12 cellular contexts compared by ENCODE assay signal in genomic region chr10:116113721-116114501, GRCh38.
A peak's percentile ranks its signal among the peaks of the same experiment; 100 is the strongest.
DNase-seq lines count a peak whose midpoint lies in the region; ATAC-seq and TF ChIP-seq lines count a peak whose summit lies in the region.
"Had no signal": no experiment of that assay in that cellular context is flagged by ENCODE, and none has a peak within 500 bp of the region (broad histone marks: within the 10 kb centered on the region; RNA-seq: fewer than 3 reads in every experiment).

No MANE protein-coding gene starts in this region.

- peaks cover 32% of the 10 kb centered on the region for H3K4me1 Mint-ChIP-seq in HFFc6 (ENCODE audit: low read depth)
- no peaks in the 10 kb centered on the region for H3K4me1 Mint-ChIP-seq in activated CD8-positive, alpha-beta T cell treated with anti-CD3 and anti-CD28 coated beads for 36 hours (ENCODE audit: low read depth)
- H3K4me1 Mint-ChIP-seq: natural killer cell had no signal

- CTCF ChIA-PET in activated CD8-positive, alpha-beta T cell treated with anti-CD3 and anti-CD28 coated beads for 36 hours (lab: Charles Lee), result no interaction called here

- POLR2A ChIA-PET in activated CD8-positive, alpha-beta T cell treated with anti-CD3 and anti-CD28 coated beads for 36 hours (lab: Charles Lee), result no interaction called here

- ATAC-seq in activated CD8-positive, alpha-beta T cell treated with anti-CD3 and anti-CD28 coated beads for 36 hours, result no peak
- ATAC-seq: activated T-cell treated with anti-CD3 and anti-CD28 coated beads, Interleukin-2, amount 50 U/mL, for 4 hours had no signal

- peaks cover 2% of the 10 kb centered on the region for H3K27me3 Mint-ChIP-seq in HFFc6 (ENCODE audit: insufficient read depth)
- no peaks in the 10 kb centered on the region for H3K27me3 Mint-ChIP-seq in activated CD8-positive, alpha-beta T cell treated with anti-CD3 and anti-CD28 coated beads for 36 hours

- intact Hi-C loops in activated CD8-positive, alpha-beta T cell treated with anti-CD3 and anti-CD28 coated beads for 36 hours (cut with micrococcal nuclease), result no loop called here

- H3K27ac Mint-ChIP-seq in HFFc6, result peak overlapping the region; percentile 91
- no peak overlapping the region for H3K27ac Mint-ChIP-seq in activated CD8-positive, alpha-beta T cell treated with anti-CD3 and anti-CD28 coated beads for 36 hours
- H3K27ac Mint-ChIP-seq: natural killer cell had no signal

- peak; percentile 92 for DNase-seq in A172 (ENCODE audit: low spot score)
- peak; percentile 92 for DNase-seq in HFFc6
- peak; percentile 80 for DNase-seq in astrocyte of the hippocampus (ENCODE audit: low read depth, low spot score)
- peak; percentile 80 for DNase-seq in mesenteric fat pad (ENCODE audit: low spot score)
- no peak for DNase-seq in KBM-7
- no peak for DNase-seq in activated CD4-positive, alpha-beta T cell treated with anti-CD3 and anti-CD28 coated beads, Interleukin-2, amount 50 U/mL, for 48 hours
- no peak for DNase-seq in activated CD4-positive, alpha-beta T cell treated with anti-CD3 and anti-CD28 coated beads for 48 hours
- no peak for DNase-seq in activated CD8-positive, alpha-beta T cell treated with anti-CD3 and anti-CD28 coated beads for 36 hours
- DNase-seq: activated CD4-positive, alpha-beta T cell treated with anti-CD3 and anti-CD28 coated beads for 1 hour; activated T-cell treated with anti-CD3 and anti-CD28 coated beads, Interleukin-2, amount 50 U/mL, for 4 hours; natural killer cell; NCI-H2171 treated with DMSO at 0.1 percent for 48 hours had no signal

- TF ChIP-seq CTCF in HFFc6 (IDR thresholded peaks at IDR 0.05), result no peak
- TF ChIP-seq CTCF in activated CD8-positive, alpha-beta T cell treated with anti-CD3 and anti-CD28 coated beads for 36 hours (IDR thresholded peaks at IDR 0.05), result no peak

- H3K36me3 Mint-ChIP-seq in HFFc6 (ENCODE audit: low read depth), result no peaks in the 10 kb centered on the region
- H3K36me3 Mint-ChIP-seq in activated CD8-positive, alpha-beta T cell treated with anti-CD3 and anti-CD28 coated beads for 36 hours (ENCODE audit: low read depth), result no peaks in the 10 kb centered on the region
- H3K36me3 Mint-ChIP-seq: natural killer cell had no signal

- in situ Hi-C loops in KBM-7 (cut with MboI; ENCODE audit: low pct_unique_long_range_greater_than_20kb, low sequenced_read_pairs), result no loop called here

- peak overlapping the region; percentile 72 for H3K4me3 Mint-ChIP-seq in HFFc6
- H3K4me3 Mint-ChIP-seq in activated CD8-positive, alpha-beta T cell treated with anti-CD3 and anti-CD28 coated beads for 36 hours, result no peak overlapping the region
- H3K4me3 Mint-ChIP-seq: activated T-cell treated with anti-CD3 and anti-CD28 coated beads, Interleukin-2, amount 50 U/mL, for 4 hours; natural killer cell had no signal

- no peaks in the 10 kb centered on the region for H3K9me3 Mint-ChIP-seq in HFFc6
- H3K9me3 Mint-ChIP-seq in activated CD8-positive, alpha-beta T cell treated with anti-CD3 and anti-CD28 coated beads for 36 hours, result no peaks in the 10 kb centered on the region
- H3K9me3 Mint-ChIP-seq: activated T-cell treated with anti-CD3 and anti-CD28 coated beads, Interleukin-2, amount 50 U/mL, for 4 hours had no signal

Comparison
In these comparisons a context has a peak if more than half of its experiments do, and no peak if none do; other contexts are left out.
1. DNase-seq: peak in A172 (single experiment), HFFc6 (single experiment), astrocyte of the hippocampus (single experiment) and mesenteric fat pad (single experiment); none in KBM-7 (single experiment), activated CD4-positive, alpha-beta T cell treated with anti-CD3 and anti-CD28 coated beads, Interleukin-2, amount 50 U/mL, for 48 hours (0 of 2), activated CD4-positive, alpha-beta T cell treated with anti-CD3 and anti-CD28 coated beads for 48 hours (single experiment) and activated CD8-positive, alpha-beta T cell treated with anti-CD3 and anti-CD28 coated beads for 36 hours (single experiment).